ENCODE assay signal across 8 cellular contexts in the genomic region with DNA sequence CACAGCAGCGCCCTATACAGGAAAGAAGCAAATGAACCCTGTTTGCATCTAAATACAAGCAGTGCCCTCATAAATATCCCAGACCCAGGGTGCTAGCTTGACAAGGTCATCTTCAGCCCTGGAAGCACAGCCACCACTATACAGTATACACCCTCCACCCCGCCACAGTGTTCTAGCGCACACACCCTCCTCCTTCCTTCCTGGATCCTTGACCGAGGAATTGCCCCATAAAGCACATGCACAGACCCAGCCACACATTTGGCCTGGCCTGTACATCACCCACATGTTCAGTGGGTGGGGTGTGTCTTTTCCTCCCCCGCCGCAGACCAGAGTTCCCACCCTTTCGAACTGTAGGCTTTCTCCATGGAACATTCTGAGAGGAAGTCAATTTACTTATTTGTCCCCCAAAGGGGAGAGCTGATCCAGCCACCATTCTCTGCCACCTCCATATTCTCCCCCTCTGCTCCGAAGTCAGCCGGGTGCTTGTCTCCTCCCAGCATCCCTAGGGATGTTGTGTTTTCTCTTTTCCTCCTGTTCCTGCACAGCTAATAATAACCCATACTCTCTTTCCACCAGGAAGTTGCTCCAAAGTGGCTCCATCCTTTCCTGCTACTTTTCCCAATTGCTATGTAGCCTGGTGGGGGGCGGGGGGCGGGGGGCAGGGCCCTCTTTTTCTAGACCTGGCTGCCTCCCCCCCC. TPM values are rescaled to one million over a fixed set of nuclear protein-coding genes. Genes with fewer than 3 reads are reported as not detected.
DNase-seq lines count a peak whose midpoint lies in the region; ATAC-seq, FAIRE-seq and TF ChIP-seq lines count a peak whose summit lies in the region.

No MANE protein-coding gene starts in this region.

- CTCF ChIA-PET in CD4-positive, alpha-beta memory T cell (lab: Charles Lee; ENCODE audit: partially characterized antibody) = interaction anchor here (1.0 to 3.1 kb wide), 5 partner anchors 9 to 37 kb away, joined by 3 to 28 read pairs (median 13); no protein-coding TSS in a partner anchor
- CTCF ChIA-PET in H1 (lab: Charles Lee; ENCODE audit: partially characterized antibody) = interaction anchor here (1.2 to 6.0 kb wide), 5 partner anchors 9 to 262 kb away, joined by 3 to 42 read pairs (median 3); no protein-coding TSS in a partner anchor

- no peak overlapping the region for H3K4me3 ChIP-seq in CD4-positive, alpha-beta memory T cell (ENCODE audit: low read length in 2 of 2)
- no peak overlapping the region for H3K4me3 ChIP-seq in OCI-LY1 (ENCODE audit: low read depth, low read length, poor library complexity, severe bottlenecking)
- H3K4me3 ChIP-seq in H1 (ENCODE audit: extremely low read depth in 1 of 4, insufficient read depth in 2 of 4, low read depth in 3 of 4, low read length in 4 of 4) = no peak overlapping the region
- no peak overlapping the region for H3K4me3 ChIP-seq in neuronal stem cell (ENCODE audit: low read length in 2 of 2)

- H3K4me1 Mint-ChIP-seq in CD4-positive, alpha-beta memory T cell = peaks cover 54 to 76% (median 63%) of the 10 kb centered on the region in 4 donors

- no peak overlapping the region for H3K4me2 ChIP-seq in OCI-LY1 (ENCODE audit: low read length)
- H3K4me2 ChIP-seq in H1 (ENCODE audit: insufficient read depth in 1 of 2, low read depth in 2 of 2, low read length in 2 of 2) = no peak overlapping the region
- H3K4me2 ChIP-seq in neuronal stem cell (ENCODE audit: insufficient read depth, low read length, poor library complexity, severe bottlenecking) = no peak overlapping the region

- POLR2A ChIA-PET in CD4-positive, alpha-beta memory T cell (lab: Charles Lee; ENCODE audit: partially characterized antibody) = interaction anchor here (0.5 to 12.1 kb wide), 5 partner anchors 8 to 1197 kb away, joined by 3 to 169 read pairs (median 6); no protein-coding TSS in a partner anchor
- POLR2A ChIA-PET in H1 (lab: Charles Lee; ENCODE audit: partially characterized antibody) = no interaction called here

- no peak overlapping the region for H3K14ac ChIP-seq in H1 (ENCODE audit: insufficient read length)
- no peak overlapping the region for H3K14ac ChIP-seq in neuronal stem cell (ENCODE audit: low read length)

- H3K4me1 ChIP-seq in CD4-positive, alpha-beta memory T cell (ENCODE audit: insufficient read depth, low read length) = peaks cover 83% of the 10 kb centered on the region
- H3K4me1 ChIP-seq in OCI-LY1 (ENCODE audit: insufficient read depth, low read length, severe bottlenecking) = peaks cover 74% of the 10 kb centered on the region
- peaks cover 0 to 9% (median 4%) of the 10 kb centered on the region in 4 experiments; a peak in 4 of 7 replicates for H3K4me1 ChIP-seq in H1 (replicated peaks in 1 of 4; ENCODE audit: control insufficient read depth in 3 of 4, insufficient read depth in 4 of 4, low read length in 3 of 4)
- no peaks in the 10 kb centered on the region for H3K4me1 ChIP-seq in neuronal stem cell (ENCODE audit: control insufficient read depth in 2 of 2, insufficient read depth in 1 of 2, low read depth in 1 of 2, low read length in 2 of 2)

- no peaks in the 10 kb centered on the region for H3K27me3 ChIP-seq in CD4-positive, alpha-beta memory T cell (ENCODE audit: insufficient read depth, low read length)
- H3K27me3 ChIP-seq in OCI-LY1 (ENCODE audit: insufficient read depth, low read length) = no peaks in the 10 kb centered on the region
- peaks cover 0 to 3% (median 1%) of the 10 kb centered on the region in 4 experiments; a peak in 2 of 7 replicates for H3K27me3 ChIP-seq in H1 (replicated peaks in 1 of 4; ENCODE audit: control insufficient read depth in 3 of 4, extremely low read depth in 1 of 4, insufficient read depth in 3 of 4, low read length in 3 of 4)
- H3K27me3 ChIP-seq in neuronal stem cell (ENCODE audit: control insufficient read depth in 3 of 3, insufficient read depth in 3 of 3, low read depth in 1 of 3, low read length in 3 of 3) = peaks cover 0 to 24% (median 3%) of the 10 kb centered on the region in 3 experiments

- peaks cover 0 to 2% (median 0%) of the 10 kb centered on the region in 8 donors for H3K9me3 Mint-ChIP-seq in CD4-positive, alpha-beta memory T cell

- peak overlapping the region; percentile 80; the same call in 1 of the 2 replicates for H2BK20ac ChIP-seq in H1 (ENCODE audit: low read length)

- H3K4ac ChIP-seq in H1 (replicated peaks; ENCODE audit: insufficient read length, low read depth, low read length) (no peak overlapping the region), neuronal stem cell (ENCODE audit: low read length) (no peak overlapping the region)

- peak overlapping the region; percentile 75 to 94 (median 88) for H3K27ac Mint-ChIP-seq in CD4-positive, alpha-beta memory T cell

- peak overlapping the region in 7 of 8 donors; percentile 39 to 81 (median 73) for H3K4me3 Mint-ChIP-seq in CD4-positive, alpha-beta memory T cell

- H3K79me1 ChIP-seq in H1 (ENCODE audit: low read depth, low read length) (no peaks in the 10 kb centered on the region), neuronal stem cell (ENCODE audit: low read depth, low read length) (peaks cover 2% of the 10 kb centered on the region)

- TF ChIP-seq RAD21 in H1 (IDR thresholded peaks at IDR 0.05 in 1 of 2, conservative IDR thresholded peaks at IDR 0.05 in 1 of 2; ENCODE audit: low read depth in 2 of 2, low read length in 2 of 2) = no peak

- H3K18ac ChIP-seq in H1 (ENCODE audit: extremely low read depth, low read length) (no peak overlapping the region; the same call in 1 of the 2 replicates), neuronal stem cell (ENCODE audit: low read length) (no peak overlapping the region)

- no peak overlapping the region for H3K9ac ChIP-seq in OCI-LY1 (ENCODE audit: low read length)
- H3K9ac ChIP-seq in H1 (replicated peaks in 1 of 4; ENCODE audit: extremely low read depth in 1 of 4, low read depth in 3 of 4, low read length in 3 of 4) = no peak overlapping the region
- H3K9ac ChIP-seq in neuronal stem cell (ENCODE audit: low read depth, low read length, poor library complexity) = no peak overlapping the region

- no peaks in the 10 kb centered on the region for H3K79me2 ChIP-seq in OCI-LY1 (ENCODE audit: insufficient read depth, low read length)
- H3K79me2 ChIP-seq in H1 (ENCODE audit: control insufficient read depth in 1 of 2, insufficient read depth in 2 of 2, low read length in 2 of 2) = no peaks in the 10 kb centered on the region

- H2BK5ac ChIP-seq in H1 (ENCODE audit: low read depth, low read length) (no peak overlapping the region), neuronal stem cell (ENCODE audit: low read length) (no peak overlapping the region)

- H4K8ac ChIP-seq in H1 (ENCODE audit: extremely low read depth, insufficient read depth, low read length) (peak overlapping the region; percentile 28; the same call in 1 of the 2 replicates), neuronal stem cell (ENCODE audit: low read depth, low read length) (no peak overlapping the region)

- TF ChIP-seq EP300 in H1 (IDR thresholded peaks at IDR 0.05; ENCODE audit: borderline replicate concordance in 1 of 2, low read depth in 2 of 2, low read length in 2 of 2) = no peak

- no peak for DNase-seq in CD4-positive, alpha-beta memory T cell
- no peak for DNase-seq in H1 (ENCODE audit: low read depth in 1 of 2, low spot score in 2 of 2)
- no peak for DNase-seq in neuronal stem cell (ENCODE audit: low spot score)
- DNase-seq in DMS53 (lab: John Stamatoyannopoulos, UW) = no peak
- DNase-seq in DMS79 (lab: John Stamatoyannopoulos, UW) = no peak
- DNase-seq in NCI-H1105 (lab: John Stamatoyannopoulos, UW) = no peak

- peaks cover 10 to 13% of the 10 kb centered on the region in 2 donors for H3K36me3 Mint-ChIP-seq in CD4-positive, alpha-beta memory T cell

- no peak for ATAC-seq in GM18858 (IDR thresholded peaks at IDR 0.05; ENCODE audit: unreplicated experiment)

- H3F3A ChIP-seq in OCI-LY1 (ENCODE audit: insufficient read depth, low read length) = 0 out of 2 replicates have a peak, but pooled peaks cover 6% of the 10 kb centered on the region

- H3K23me2 ChIP-seq in H1 (ENCODE audit: low read depth, low read length) = no peaks in the 10 kb centered on the region

- H4K91ac ChIP-seq in H1 (replicated peaks; ENCODE audit: insufficient read length, low read length) (no peak overlapping the region), neuronal stem cell (ENCODE audit: low read depth, low read length, poor library complexity) (no peak overlapping the region)

- H2AFZ ChIP-seq in OCI-LY1 (ENCODE audit: low read length) = no peak overlapping the region
- H2AFZ ChIP-seq in H1 (ENCODE audit: low read length) = no peak overlapping the region
- H2AFZ ChIP-seq in neuronal stem cell (ENCODE audit: low read length) = no peak overlapping the region

- no peak overlapping the region for H3K27ac ChIP-seq in CD4-positive, alpha-beta memory T cell (ENCODE audit: low read depth, low read length)
- H3K27ac ChIP-seq in OCI-LY1 (ENCODE audit: low read depth, low read length, poor library complexity, severe bottlenecking) = peak overlapping the region; percentile 93
- no peak overlapping the region for H3K27ac ChIP-seq in H1 (ENCODE audit: low read depth, low read length)
- H3K27ac ChIP-seq in neuronal stem cell (replicated peaks; ENCODE audit: low read length) = no peak overlapping the region

- H3K56ac ChIP-seq in H1 (replicated peaks; ENCODE audit: insufficient read length, low read depth, low read length) = no peak overlapping the region

- H3K9me2 ChIP-seq in OCI-LY1 (ENCODE audit: low read depth, low read length) = no peaks in the 10 kb centered on the region

- H2BK120ac ChIP-seq in H1 (replicated peaks; ENCODE audit: low read depth, low read length) = no peak overlapping the region
- no peak overlapping the region for H2BK120ac ChIP-seq in neuronal stem cell (ENCODE audit: low read depth, low read length)

- H4K5ac ChIP-seq in H1 (ENCODE audit: insufficient read length, low read depth, low read length) = no peak overlapping the region

- H3K27me3 Mint-ChIP-seq in CD4-positive, alpha-beta memory T cell = no peaks in the 10 kb centered on the region

- no peak for FAIRE-seq in H1 (lab: Jason Lieb, UNC)

- H3K9me3 ChIP-seq in CD4-positive, alpha-beta memory T cell (ENCODE audit: control insufficient read depth in 1 of 2, low read length in 2 of 2) = no peaks in the 10 kb centered on the region
- H3K9me3 ChIP-seq in OCI-LY1 (ENCODE audit: low read length) (no peaks in the 10 kb centered on the region), H1 (ENCODE audit: insufficient read depth in 2 of 2, low read depth in 1 of 2, low read length in 1 of 2) (no peaks in the 10 kb centered on the region), neuronal stem cell (replicated peaks in 1 of 2; ENCODE audit: control insufficient read depth in 2 of 2, insufficient read depth in 1 of 2, low read depth in 1 of 2, low read length in 2 of 2) (no peaks in the 10 kb centered on the region)

- no peak overlapping the region for H2BK12ac ChIP-seq in H1 (ENCODE audit: low read depth, low read length)
- peak overlapping the region; percentile 58 for H2BK12ac ChIP-seq in neuronal stem cell (ENCODE audit: low read length)

- no peaks in the 10 kb centered on the region for H3K36me3 ChIP-seq in CD4-positive, alpha-beta memory T cell (ENCODE audit: insufficient read depth, low read length)
- H3K36me3 ChIP-seq in OCI-LY1 (ENCODE audit: insufficient read depth, low read length) (peaks cover 47% of the 10 kb centered on the region), H1 (ENCODE audit: control insufficient read depth in 2 of 4, insufficient read depth in 4 of 4, low read length in 3 of 4) (no peaks in the 10 kb centered on the region), neuronal stem cell (replicated peaks in 1 of 2; ENCODE audit: control insufficient read depth in 2 of 2, insufficient read depth in 2 of 2, low read length in 2 of 2) (no peaks in the 10 kb centered on the region)

- intact Hi-C loops in CD4-positive, alpha-beta memory T cell (cut with micrococcal nuclease) = no loop called here

- H2AK5ac ChIP-seq in H1 (ENCODE audit: low read depth, low read length) (peak overlapping the region; percentile 39; the same call in 1 of the 2 replicates), neuronal stem cell (ENCODE audit: low read depth, low read length) (peak overlapping the region; percentile 88)

- H2BK15ac ChIP-seq in H1 (ENCODE audit: low read length) (peak overlapping the region; percentile 40; the same call in 1 of the 2 replicates), neuronal stem cell (ENCODE audit: low read length) (no peak overlapping the region)

- H3K23ac ChIP-seq in H1 (ENCODE audit: insufficient read length) (no peak overlapping the region), neuronal stem cell (ENCODE audit: low read depth, low read length, poor library complexity) (no peak overlapping the region)

- H4K20me1 ChIP-seq in OCI-LY1 (ENCODE audit: insufficient read depth, low read length) (no peaks in the 10 kb centered on the region), H1 (replicated peaks in 1 of 2; ENCODE audit: control insufficient read depth in 1 of 2, insufficient read depth in 2 of 2, low read length in 2 of 2) (no peaks in the 10 kb centered on the region)

- no peak for TF ChIP-seq POLR2A in H1 (IDR thresholded peaks at IDR 0.05; ENCODE audit: control extremely low read depth in 1 of 2, low read depth in 2 of 2, low read length in 2 of 2)

- 87% methylated on average over 11 of the region's 11 CpGs; no CpG with 5 or more reads in 1 of the 2 experiments for WGBS in H1 (ENCODE audit: extremely low coverage in 1 of 2, insufficient coverage in 1 of 2, insufficient read length in 1 of 2, insufficient replicate concordance in 2 of 2, low coverage in 1 of 2, low lambda C conversion rate in 2 of 2, missing lambda C conversion rate in 1 of 2), 2 experiments
- WGBS in neuronal stem cell (ENCODE audit: extremely low coverage in 2 of 2, insufficient read length in 2 of 2, insufficient replicate concordance in 1 of 2), 2 donors = no CpG with 5 or more reads among the region's 11 CpGs

- TF ChIP-seq CTCF in OCI-LY1 (IDR thresholded peaks at IDR 0.05; ENCODE audit: low read length) = no peak
- no peak for TF ChIP-seq CTCF in H1 (IDR thresholded peaks at IDR 0.05; ENCODE audit: control extremely low read depth in 1 of 3, insufficient read depth in 1 of 3, low read depth in 1 of 3, low read length in 3 of 3)

RNA-seq across cellular contexts. Expression of a gene that starts 6.6 kb away (rescaled TPM):
- total RNA-seq in CD4-positive, alpha-beta memory T cell = 10 to 100 TPM in 1 of 2 experiments, 1 to 10 TPM in 1; 9.5 to 11.5 TPM
- polyA plus RNA-seq in CD4-positive, alpha-beta memory T cell = 10 to 100 TPM; 14.3 to 24.5 TPM
- 1.1 and 1.3 TPM in 2 replicates for total RNA-seq in H1 (2021; fragmentation: NEBNext Ultra II Directional; extraction: Animal tissue kit (Norgen Biotek cat#: 25700))
- 2.5 and 3.6 TPM in 2 replicates for polyA plus RNA-seq in H1 (2011; rRNA removed)
- polyA plus RNA-seq in H1 (2011; cell fraction: cytosol; rRNA removed) = 2.1 TPM
- 2.9 TPM for polyA plus RNA-seq in H1 (2011; cell fraction: nucleus; rRNA removed)
- polyA plus RNA-seq in H1 (2012, experiment 1 of 2) = 0.54 to 1.8 TPM (median 1.5 TPM) in 4 replicates
- 1.7 TPM for polyA plus RNA-seq in H1 (2012, experiment 2 of 2)
- polyA plus RNA-seq in H1 (2013, experiment 1 of 2) = 1.4 TPM
- polyA plus RNA-seq in H1 (2013, experiment 2 of 2) = 1.4 TPM
- 1.3 and 3.8 TPM in 2 replicates for polyA minus RNA-seq in H1 (2011; rRNA and poly(A)+ RNA removed)
- 2.5 TPM for polyA minus RNA-seq in H1 (2011; cell fraction: cytosol; rRNA and poly(A)+ RNA removed)
- polyA minus RNA-seq in H1 (2011; cell fraction: nucleus; rRNA and poly(A)+ RNA removed) = 4.5 TPM
- 0.22 TPM for polyA plus RNA-seq in neuronal stem cell (2013, experiment 1 of 2)
- polyA plus RNA-seq in neuronal stem cell (2013, experiment 2 of 2) = 0.22 TPM

RNA-seq across cellular contexts. Expression of a gene that starts 6.7 kb away (rescaled TPM):
- total RNA-seq in CD4-positive, alpha-beta memory T cell = 1 to 10 TPM; 2.9 to 3.3 TPM
- polyA plus RNA-seq in CD4-positive, alpha-beta memory T cell = 1 to 10 TPM; 6.9 to 8.2 TPM
- 0.73 and 1.4 TPM in 2 replicates for total RNA-seq in H1 (2021; fragmentation: NEBNext Ultra II Directional; extraction: Animal tissue kit (Norgen Biotek cat#: 25700))
- polyA plus RNA-seq in H1 (2011; rRNA removed) = 1.3 and 1.7 TPM in 2 replicates
- polyA plus RNA-seq in H1 (2011; cell fraction: cytosol; rRNA removed) = 1.5 TPM
- 0.39 TPM for polyA plus RNA-seq in H1 (2011; cell fraction: nucleus; rRNA removed)
- polyA plus RNA-seq in H1 (2012, experiment 1 of 2) = 1.1 to 1.6 TPM (median 1.3 TPM) in 4 replicates
- 1.9 TPM for polyA plus RNA-seq in H1 (2012, experiment 2 of 2)
- 1.0 TPM for polyA plus RNA-seq in H1 (2013, experiment 1 of 2)
- polyA plus RNA-seq in H1 (2013, experiment 2 of 2) = 1.0 TPM
- polyA minus RNA-seq in H1 (2011; rRNA and poly(A)+ RNA removed) = 1.8 and 2.0 TPM in 2 replicates
- polyA minus RNA-seq in H1 (2011; cell fraction: cytosol; rRNA and poly(A)+ RNA removed) = not detected
- polyA minus RNA-seq in H1 (2011; cell fraction: nucleus; rRNA and poly(A)+ RNA removed) = 1.00 TPM
- 0.08 TPM for polyA plus RNA-seq in neuronal stem cell (2013, experiment 1 of 2)
- polyA plus RNA-seq in neuronal stem cell (2013, experiment 2 of 2) = 0.11 TPM

RNA-seq across cellular contexts. Expression of a gene that starts 13.5 kb away (rescaled TPM):
- not detected for total RNA-seq in CD4-positive, alpha-beta memory T cell
- polyA plus RNA-seq in CD4-positive, alpha-beta memory T cell = under 1 TPM; 0.10 to 0.29 TPM
- 0.34 and 0.73 TPM in 2 replicates for total RNA-seq in H1 (2021; fragmentation: NEBNext Ultra II Directional; extraction: Animal tissue kit (Norgen Biotek cat#: 25700))
- 0.45 and 1.2 TPM in 2 replicates for polyA plus RNA-seq in H1 (2011; rRNA removed)
- polyA plus RNA-seq in H1 (2011; cell fraction: cytosol; rRNA removed) = 0.49 TPM
- 1.3 TPM for polyA plus RNA-seq in H1 (2011; cell fraction: nucleus; rRNA removed)
- 0.32 to 0.56 TPM (median 0.43 TPM) in 4 replicates for polyA plus RNA-seq in H1 (2012, experiment 1 of 2)
- polyA plus RNA-seq in H1 (2012, experiment 2 of 2) = 0.88 TPM
- polyA plus RNA-seq in H1 (2013, experiment 1 of 2) = 0.57 TPM
- 0.61 TPM for polyA plus RNA-seq in H1 (2013, experiment 2 of 2)
- polyA minus RNA-seq in H1 (2011; rRNA and poly(A)+ RNA removed) = 0.39 and 0.73 TPM in 2 replicates
- polyA minus RNA-seq in H1 (2011; cell fraction: cytosol; rRNA and poly(A)+ RNA removed) = 1.4 TPM
- polyA minus RNA-seq in H1 (2011; cell fraction: nucleus; rRNA and poly(A)+ RNA removed) = 1.8 TPM
- polyA plus RNA-seq in neuronal stem cell (2013, experiment 1 of 2) = 0.10 TPM
- polyA plus RNA-seq in neuronal stem cell (2013, experiment 2 of 2) = 0.07 TPM
